In the genomic region with DNA sequence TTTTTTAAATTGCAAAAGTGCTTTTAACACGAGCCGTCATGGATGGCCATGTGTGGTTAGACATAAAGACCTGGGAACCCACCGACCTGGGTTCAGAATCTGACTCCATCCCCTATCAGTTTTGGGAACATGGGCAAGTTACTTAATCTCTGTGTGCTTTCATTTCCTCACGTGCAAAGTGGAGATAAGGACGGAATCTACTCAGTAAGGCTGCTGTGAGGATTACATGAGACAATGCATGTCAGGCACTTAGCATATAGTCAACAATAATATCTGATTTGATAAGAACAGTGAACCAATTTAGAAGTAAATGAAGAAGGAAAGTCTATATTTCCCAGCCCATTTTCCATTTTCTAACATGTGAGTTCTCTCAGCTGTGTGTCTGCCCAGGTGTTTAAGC, we compare ENCODE assay signal across 24 cellular contexts.
"Had no signal": no experiment of that assay in that cellular context is flagged by ENCODE, and none has a peak within 500 bp of the region (broad histone marks: within the 10 kb centered on the region; RNA-seq: fewer than 3 reads in every experiment).

No MANE protein-coding gene starts in this region.

- DNase-seq: cerebellar nuclear complex; cortex of kidney; effector memory CD8-positive, alpha-beta T cell; foreskin fibroblast; gastrocnemius medialis; left lung; mesenchymal stem cell; midbrain; naive thymus-derived CD4-positive, alpha-beta T cell; stimulated activated CD4-positive, alpha-beta T cell treated with anti-CD3 and anti-CD28 coated beads, Interleukin-12 subunit alpha, Interleukin-12 subunit beta, amount 100 ng/mL, for 4 hours; stimulated activated CD4-positive, alpha-beta T cell treated with anti-CD3 and anti-CD28 coated beads, Interleukin-1b, Interleukin-23, amount 100 ng/mL, for 48 hours; stimulated activated CD4-positive, alpha-beta T cell treated with anti-CD3 and anti-CD28 coated beads, Interleukin-4, amount 100 ng/mL, for 1 hour; stimulated activated naive CD8-positive, alpha-beta T cell treated with anti-CD3 and anti-CD28 coated beads, Interleukin-15, Interleukin-2, amounts not matched to agents 100 U/mL and 50 U/mL, for 24 hours; testis; tibial artery had no signal

- FAIRE-seq: pancreas had no signal

- H3K4me2 ChIP-seq: smooth muscle cell had no signal

- H3K4me3 Mint-ChIP-seq: effector memory CD8-positive, alpha-beta T cell; naive thymus-derived CD4-positive, alpha-beta T cell; nephron; stimulated activated memory B cell treated with anti-CD40 and anti-IgM and Interleukin-4, amounts not matched to agents 10 μg/mL and 1 μg/mL and 100 μg/mL, for 72 hours; type B pancreatic cell had no signal

- H3K27ac ChIP-seq: epithelial cell of prostate, gastrocnemius medialis, left lung, neutrophil, prostate gland, right atrium auricular region, testis, tibial artery had no signal

- H3K4me3 ChIP-seq: gastrocnemius medialis, left lung, pancreas, prostate gland, right atrium auricular region, smooth muscle cell, testis, tibial artery had no signal

- H3K36me3 ChIP-seq: gastrocnemius medialis, left lung, neutrophil, pancreas, prostate gland, right atrium auricular region, tibial artery had no signal

- H3K36me3 Mint-ChIP-seq: naive thymus-derived CD4-positive, alpha-beta T cell; stimulated activated memory B cell treated with anti-CD40 and anti-IgM and Interleukin-4, amounts not matched to agents 10 μg/mL and 1 μg/mL and 100 μg/mL, for 72 hours; type B pancreatic cell had no signal

- H3K9me3 ChIP-seq: gastrocnemius medialis, left lung, neutrophil, pancreas, prostate gland, testis had no signal

- H3K27me3 ChIP-seq: gastrocnemius medialis, left lung, neutrophil, pancreas, right atrium auricular region, testis, tibial artery had no signal

- H3K27ac Mint-ChIP-seq: effector memory CD8-positive, alpha-beta T cell; naive thymus-derived CD4-positive, alpha-beta T cell; nephron; stimulated activated memory B cell treated with anti-CD40 and anti-IgM and Interleukin-4, amounts not matched to agents 10 μg/mL and 1 μg/mL and 100 μg/mL, for 72 hours had no signal

- H3K4me1 Mint-ChIP-seq: naive thymus-derived CD4-positive, alpha-beta T cell; nephron; stimulated activated memory B cell treated with anti-CD40 and anti-IgM and Interleukin-4, amounts not matched to agents 10 μg/mL and 1 μg/mL and 100 μg/mL, for 72 hours had no signal

- H3K4me1 ChIP-seq: gastrocnemius medialis, left lung, prostate gland, right atrium auricular region, testis, tibial artery had no signal

- H3K9me3 Mint-ChIP-seq: type B pancreatic cell had no signal
